13 cellular contexts compared by ENCODE assay signal in the genomic region with DNA sequence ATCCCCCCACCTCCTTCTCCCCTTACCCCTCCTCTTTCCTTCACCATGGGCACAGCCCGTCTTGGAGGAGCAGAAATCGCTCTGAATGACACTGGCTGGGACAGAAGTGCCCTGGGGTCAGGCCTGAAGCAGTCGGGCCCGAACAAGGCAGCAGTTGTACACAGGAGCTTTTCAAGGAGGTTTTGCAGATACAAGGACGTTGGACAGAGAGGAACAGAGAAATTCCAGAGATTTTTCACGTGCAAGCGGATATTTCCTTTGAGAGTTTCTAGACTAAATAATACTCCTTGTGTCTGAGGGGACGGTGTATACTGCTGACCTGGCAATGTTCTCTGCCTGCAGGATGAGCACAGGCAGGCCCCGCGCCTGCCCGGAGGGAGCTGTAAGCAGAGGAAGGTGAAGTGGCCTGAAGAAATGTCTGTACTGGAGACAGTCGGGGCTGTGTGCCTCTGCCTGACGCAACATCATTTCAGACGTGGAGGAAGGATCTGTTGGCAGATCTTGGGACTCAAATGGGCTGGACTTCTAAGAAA.
A peak's percentile ranks its signal among the peaks of the same experiment; 100 is the strongest.
DNase-seq lines count a peak whose midpoint lies in the region; ATAC-seq, FAIRE-seq and TF ChIP-seq lines count a peak whose summit lies in the region.
"Had no signal": no experiment of that assay in that cellular context is flagged by ENCODE, and none has a peak within 500 bp of the region (broad histone marks: within the 10 kb centered on the region; RNA-seq: fewer than 3 reads in every experiment).

No MANE protein-coding gene starts in this region.

- H3K27ac ChIP-seq in RWPE1 (peak overlapping the region; percentile 95), H1 (ENCODE audit: low read depth, low read length) (no peak overlapping the region), thymus (ENCODE audit: low read depth) (peak overlapping the region; percentile 18)
- H3K27ac ChIP-seq: VCaP had no signal

- no peak overlapping the region for H3K56ac ChIP-seq in H1 (replicated peaks; ENCODE audit: insufficient read length, low read depth, low read length)

- H4K20me1 ChIP-seq in H1 (replicated peaks in 1 of 2; ENCODE audit: control insufficient read depth in 1 of 2, insufficient read depth in 2 of 2, low read length in 2 of 2): no peaks in the 10 kb centered on the region

- no peak for ATAC-seq in GM18517 (IDR thresholded peaks at IDR 0.05; ENCODE audit: unreplicated experiment)
- ATAC-seq in GM21526 (IDR thresholded peaks at IDR 0.05; ENCODE audit: low FRiP score, unreplicated experiment): no peak
- no peak for ATAC-seq in activated naive CD4-positive, alpha-beta T cell treated with anti-CD3 and anti-CD28 coated beads, Interleukin-2, amount 50 U/mL, for 72 hours
- ATAC-seq: left colon had no signal

- DNase-seq in RWPE1 (ENCODE audit: low spot score): peak; percentile 26
- DNase-seq in H1 (ENCODE audit: low read depth in 1 of 2, low spot score in 2 of 2): no peak
- peak in 1 of 2 experiments; percentile 52 for DNase-seq in mesothelial cell of epicardium (ENCODE audit: low spot score in 2 of 2, unreplicated experiment in 2 of 2)
- DNase-seq in DMS 273 treated with DMSO at 0.1 percent for 48 hours (lab: John Stamatoyannopoulos, UW): no peak
- DNase-seq in activated naive CD4-positive, alpha-beta T cell treated with anti-CD3 and anti-CD28 coated beads, Interleukin-2, amount 50 U/mL, for 72 hours (ENCODE audit: low spot score in 2 of 2): no peak
- DNase-seq: activated T-cell treated with anti-CD3 and anti-CD28 coated beads for 4 hours, left colon, NCI-H187, OCI-M1 had no signal

- no peak overlapping the region for H2BK5ac ChIP-seq in H1 (ENCODE audit: low read depth, low read length)

- H4K8ac ChIP-seq in H1 (ENCODE audit: extremely low read depth, insufficient read depth, low read length): peak overlapping the region; percentile 74; the same call in 1 of the 2 replicates

- no peak overlapping the region for H2BK20ac ChIP-seq in H1 (ENCODE audit: low read length)

- POLR2A ChIA-PET in RWPE1 (lab: Yijun Ruan, JAX; ENCODE audit: low non-redundant PET) (no interaction called here), H1 (lab: Charles Lee; ENCODE audit: partially characterized antibody) (interaction anchor here (0.6 kb wide), 1 partner anchor 1167 kb away, joined by 3 read pairs; no protein-coding TSS in a partner anchor)

- H3K4me3 Mint-ChIP-seq in mesothelial cell of epicardium: no peak overlapping the region

- no peaks in the 10 kb centered on the region for H3K79me1 ChIP-seq in H1 (ENCODE audit: low read depth, low read length)

- no peaks in the 10 kb centered on the region for H3K23me2 ChIP-seq in H1 (ENCODE audit: low read depth, low read length)

- 84% methylated on average over 14 of the region's 14 CpGs; no CpG with 5 or more reads in 1 of the 2 experiments for WGBS in H1 (ENCODE audit: extremely low coverage in 1 of 2, insufficient coverage in 1 of 2, insufficient read length in 1 of 2, insufficient replicate concordance in 2 of 2, low coverage in 1 of 2, low lambda C conversion rate in 2 of 2, missing lambda C conversion rate in 1 of 2), 2 experiments
- 85% methylated on average over 14 of the region's 14 CpGs for WGBS in thymus

- H3K23ac ChIP-seq in H1 (ENCODE audit: insufficient read length): no peak overlapping the region

- no peak for FAIRE-seq in H1 (lab: Jason Lieb, UNC)

- no peak for TF ChIP-seq RAD21 in H1 (IDR thresholded peaks at IDR 0.05 in 1 of 2, conservative IDR thresholded peaks at IDR 0.05 in 1 of 2; ENCODE audit: low read depth in 2 of 2, low read length in 2 of 2)

- H2BK12ac ChIP-seq in H1 (ENCODE audit: low read depth, low read length): no peak overlapping the region

- no peak overlapping the region for H2AK5ac ChIP-seq in H1 (ENCODE audit: low read depth, low read length)

- H3K27me3 Mint-ChIP-seq in mesothelial cell of epicardium (ENCODE audit: low read depth): no peaks in the 10 kb centered on the region

- H3K36me3 Mint-ChIP-seq in mesothelial cell of epicardium: no peaks in the 10 kb centered on the region
- H3K36me3 Mint-ChIP-seq in activated naive CD4-positive, alpha-beta T cell treated with anti-CD3 and anti-CD28 coated beads, Interleukin-2, amount 50 U/mL, for 72 hours: no peaks in the 10 kb centered on the region

- H4K91ac ChIP-seq in H1 (replicated peaks; ENCODE audit: insufficient read length, low read length): no peak overlapping the region

- no peak overlapping the region for H3K4me3 ChIP-seq in H1 (ENCODE audit: extremely low read depth in 1 of 4, insufficient read depth in 2 of 4, low read depth in 3 of 4, low read length in 4 of 4)
- H3K4me3 ChIP-seq in thymus (ENCODE audit: low read length): no peak overlapping the region

- H3K4me1 ChIP-seq in H1 (replicated peaks in 1 of 4; ENCODE audit: control insufficient read depth in 3 of 4, insufficient read depth in 4 of 4, low read length in 3 of 4): no peaks in the 10 kb centered on the region; a peak in 2 of 7 replicates
- peaks cover 4% of the 10 kb centered on the region for H3K4me1 ChIP-seq in thymus (ENCODE audit: control insufficient read depth, insufficient read depth, low read length)

- no peaks in the 10 kb centered on the region for H3K9me3 Mint-ChIP-seq in mesothelial cell of epicardium
- H3K9me3 Mint-ChIP-seq in activated naive CD4-positive, alpha-beta T cell treated with anti-CD3 and anti-CD28 coated beads, Interleukin-2, amount 50 U/mL, for 72 hours: no peaks in the 10 kb centered on the region

- H3K36me3 ChIP-seq in H1 (ENCODE audit: control insufficient read depth in 2 of 4, insufficient read depth in 4 of 4, low read length in 3 of 4) (no peaks in the 10 kb centered on the region), thymus (ENCODE audit: control insufficient read depth, insufficient read depth) (no peaks in the 10 kb centered on the region)

- no peak overlapping the region for H2AFZ ChIP-seq in H1 (ENCODE audit: low read length)

- no peak for TF ChIP-seq CTCF in RWPE1 (conservative IDR thresholded peaks at IDR 0.05; ENCODE audit: low read depth)
- no peak for TF ChIP-seq CTCF in H1 (IDR thresholded peaks at IDR 0.05; ENCODE audit: control extremely low read depth in 1 of 3, insufficient read depth in 1 of 3, low read depth in 1 of 3, low read length in 3 of 3)
- TF ChIP-seq CTCF in mesothelial cell of epicardium (IDR thresholded peaks at IDR 0.05; ENCODE audit: unreplicated experiment): no peak

- H3K9me3 ChIP-seq in H1 (ENCODE audit: insufficient read depth in 2 of 2, low read depth in 1 of 2, low read length in 1 of 2) (no peaks in the 10 kb centered on the region), thymus (ENCODE audit: control insufficient read depth) (no peaks in the 10 kb centered on the region)

- CTCF ChIA-PET in RWPE1 (lab: Yijun Ruan, JAX) (no interaction called here), H1 (lab: Charles Lee; ENCODE audit: partially characterized antibody) (interaction anchor here (3.9 kb wide), 1 partner anchor 12 kb away, joined by 22 read pairs; no protein-coding TSS in a partner anchor)

- no peak overlapping the region for H3K14ac ChIP-seq in H1 (ENCODE audit: insufficient read length)

- H2BK120ac ChIP-seq in H1 (replicated peaks; ENCODE audit: low read depth, low read length): no peak overlapping the region

- no peak for TF ChIP-seq EP300 in H1 (IDR thresholded peaks at IDR 0.05; ENCODE audit: borderline replicate concordance in 1 of 2, low read depth in 2 of 2, low read length in 2 of 2)

- peak overlapping the region; percentile 100 for H3K27ac Mint-ChIP-seq in mesothelial cell of epicardium
- no peak overlapping the region for H3K27ac Mint-ChIP-seq in activated naive CD4-positive, alpha-beta T cell treated with anti-CD3 and anti-CD28 coated beads, Interleukin-2, amount 50 U/mL, for 72 hours

- H3K4me2 ChIP-seq in H1 (ENCODE audit: insufficient read depth in 1 of 2, low read depth in 2 of 2, low read length in 2 of 2): no peak overlapping the region

- H3K79me2 ChIP-seq in H1 (ENCODE audit: control insufficient read depth in 1 of 2, insufficient read depth in 2 of 2, low read length in 2 of 2): no peaks in the 10 kb centered on the region

- 0 out of 2 replicates have a peak overlapping the region, but pooled peaks have one; percentile 9 for H2BK15ac ChIP-seq in H1 (ENCODE audit: low read length)

- peaks cover 51% of the 10 kb centered on the region for H3K4me1 Mint-ChIP-seq in mesothelial cell of epicardium

- no peak for TF ChIP-seq POLR2A in H1 (IDR thresholded peaks at IDR 0.05; ENCODE audit: control extremely low read depth in 1 of 2, low read depth in 2 of 2, low read length in 2 of 2)

- H4K5ac ChIP-seq in H1 (ENCODE audit: insufficient read length, low read depth, low read length): no peak overlapping the region

- H3K18ac ChIP-seq in H1 (ENCODE audit: extremely low read depth, low read length): no peak overlapping the region

- H3K27me3 ChIP-seq in H1 (replicated peaks in 1 of 4; ENCODE audit: control insufficient read depth in 3 of 4, extremely low read depth in 1 of 4, insufficient read depth in 3 of 4, low read length in 3 of 4): no peaks in the 10 kb centered on the region
- no peaks in the 10 kb centered on the region for H3K27me3 ChIP-seq in thymus (ENCODE audit: control insufficient read depth, insufficient read depth)

- H3K4ac ChIP-seq in H1 (replicated peaks; ENCODE audit: insufficient read length, low read depth, low read length): no peak overlapping the region

- H3K9ac ChIP-seq in H1 (replicated peaks in 1 of 4; ENCODE audit: extremely low read depth in 1 of 4, low read depth in 3 of 4, low read length in 3 of 4): no peak overlapping the region

TF ChIP-seq in H1, 55 proteins besides CTCF, POLR2A, EP300 and RAD21:
- no peak for TF ChIP-seq SIRT6 (IDR thresholded peaks at IDR 0.05; ENCODE audit: low read length)
- no peak for TF ChIP-seq BRCA1 (IDR thresholded peaks at IDR 0.05; ENCODE audit: low read depth, low read length)
- TF ChIP-seq KDM5A (IDR thresholded peaks at IDR 0.05; ENCODE audit: low read length): no peak
- TF ChIP-seq SP2 (IDR thresholded peaks at IDR 0.05; ENCODE audit: low read length): no peak
- no peak for TF ChIP-seq HDAC6 (IDR thresholded peaks at IDR 0.05; ENCODE audit: low read depth, low read length)
- no peak for TF ChIP-seq NRF1 (IDR thresholded peaks at IDR 0.05; ENCODE audit: low read depth, low read length)
- no peak for TF ChIP-seq NANOG (IDR thresholded peaks at IDR 0.05; ENCODE audit: insufficient read depth, low read depth, low read length, poor library complexity, severe bottlenecking)
- TF ChIP-seq SP4 (IDR thresholded peaks at IDR 0.05; ENCODE audit: low read length): no peak
- TF ChIP-seq KDM4A (IDR thresholded peaks at IDR 0.05; ENCODE audit: low read depth, low read length, severe bottlenecking): no peak
- TF ChIP-seq EZH2 (IDR thresholded peaks at IDR 0.05; ENCODE audit: low read depth, low read length, severe bottlenecking): no peak
- TF ChIP-seq SIX5 (IDR thresholded peaks at IDR 0.05; ENCODE audit: low read depth, low read length): no peak
- no peak for TF ChIP-seq KDM1A (IDR thresholded peaks at IDR 0.05; ENCODE audit: borderline replicate concordance, low read length)
- no peak for TF ChIP-seq TBP (IDR thresholded peaks at IDR 0.05; ENCODE audit: low read depth, low read length)
- TF ChIP-seq GTF2F1 (IDR thresholded peaks at IDR 0.05; ENCODE audit: borderline replicate concordance, low read depth, low read length): no peak
- no peak for TF ChIP-seq RFX5 (IDR thresholded peaks at IDR 0.05; ENCODE audit: borderline replicate concordance, low read depth, low read length)
TF ChIP-seq in H1: peak in this region for 0.
